In genomic region chrX:102154900-102155805, GRCh38 we compare ENCODE assay signal across 9 cellular contexts. TPM values are rescaled to one million over a fixed set of nuclear protein-coding genes. Genes with fewer than 3 reads are reported as not detected.
DNase-seq lines count a peak whose midpoint lies in the region; ATAC-seq and TF ChIP-seq lines count a peak whose summit lies in the region.
"Had no signal": no experiment of that assay in that cellular context is flagged by ENCODE, and none has a peak within 500 bp of the region (broad histone marks: within the 10 kb centered on the region; RNA-seq: fewer than 3 reads in every experiment).

No MANE protein-coding gene starts in this region.

- H3K4me1 ChIP-seq in gastroesophageal sphincter (no peaks in the 10 kb centered on the region), psoas muscle (no peaks in the 10 kb centered on the region)
- H3K4me1 ChIP-seq: A549 had no signal

- TF ChIP-seq POLR2A in gastroesophageal sphincter (IDR thresholded peaks at IDR 0.05) = no peak

- DNase-seq in DMS79 treated with DMSO at 0.1 percent for 48 hours (lab: John Stamatoyannopoulos, UW) = peak; percentile 22
- DNase-seq in DMS79 (lab: John Stamatoyannopoulos, UW) = no peak
- DNase-seq in activated T-cell treated with anti-CD3 and anti-CD28 coated beads for 1 hour (ENCODE audit: low read depth) = peak; percentile 1
- DNase-seq in psoas muscle = no peak
- DNase-seq in NK-92 treated with Interleukin-12 subunit alpha and Interleukin-12 subunit beta, amount 100 ng/mL, for 24 hours (lab: John Stamatoyannopoulos, UW) = no peak
- DNase-seq in NCI-H2081 treated with DMSO at 0.1 percent for 48 hours (lab: John Stamatoyannopoulos, UW) = no peak

- H3K27me3 ChIP-seq in gastroesophageal sphincter = no peaks in the 10 kb centered on the region
- H3K27me3 ChIP-seq in psoas muscle (ENCODE audit: insufficient read depth in 3 of 3, low read length in 2 of 3) = peaks cover 0 to 34% (median 0%) of the 10 kb centered on the region in 3 donors

- H3K9me3 ChIP-seq in gastroesophageal sphincter = no peaks in the 10 kb centered on the region
- no peaks in the 10 kb centered on the region for H3K9me3 ChIP-seq in psoas muscle
- H3K9me3 ChIP-seq: A549 had no signal

- ATAC-seq in HG03460 (IDR thresholded peaks at IDR 0.05; ENCODE audit: unreplicated experiment) = peak; percentile 48
- peak; percentile 28 for ATAC-seq in gastroesophageal sphincter
- ATAC-seq in psoas muscle = peak in 1 of 4 donors; percentile 13
- ATAC-seq: A549 had no signal

- H3K27ac ChIP-seq in gastroesophageal sphincter (peak overlapping the region in 2 of 4 donors; percentile 20 to 65), psoas muscle (no peak overlapping the region)
- H3K27ac ChIP-seq: A549 had no signal

- intact Hi-C loops in psoas muscle (cut with DNase I) = no loop called here

- H3K36me3 ChIP-seq in gastroesophageal sphincter (no peaks in the 10 kb centered on the region), psoas muscle (ENCODE audit: insufficient read depth in 1 of 2, low read depth in 1 of 2) (no peaks in the 10 kb centered on the region)

- TF ChIP-seq CTCF in gastroesophageal sphincter (IDR thresholded peaks at IDR 0.05) (no peak), psoas muscle (IDR thresholded peaks at IDR 0.05) (no peak)

- TF ChIP-seq EP300 in gastroesophageal sphincter (IDR thresholded peaks at IDR 0.05) = no peak

- WGBS in gastroesophageal sphincter (ENCODE audit: low coverage in 1 of 2), 2 donors = 4 to 46% methylated on average over 13 to 15 of the region's 32 CpGs
- WGBS in psoas muscle, 3 donors = 4 to 37% (median 5%) methylated on average over 31 to 32 of the region's 32 CpGs

- H3K4me3 ChIP-seq in gastroesophageal sphincter = peak overlapping the region; percentile 28 to 46
- H3K4me3 ChIP-seq in psoas muscle = peak overlapping the region; percentile 52
- H3K4me3 ChIP-seq: A549 had no signal

RNA-seq across cellular contexts. Expression of gene BEX5, which starts 0.6 kb away (rescaled TPM):
- 1 to 10 TPM in 3 of 4 donors, not detected in 1; 2.2 to 4.9 (median 4.8) TPM for total RNA-seq in gastroesophageal sphincter
- under 1 TPM in 1 of 4 donors, not detected in 3; 0.42 TPM for total RNA-seq in psoas muscle
- under 1 TPM; 0.09 to 0.20 (median 0.19) TPM for polyA plus RNA-seq in psoas muscle
- polyA plus RNA-seq: A549 had no signal

RNA-seq across cellular contexts. Expression of gene TCEAL6, which starts 12.9 kb away (rescaled TPM):
- total RNA-seq in gastroesophageal sphincter (1 to 10 TPM in 1 of 4 donors, under 1 TPM in 1, not detected in 2; 0.39 to 1.3 TPM), psoas muscle (not detected)
- not detected for polyA plus RNA-seq in psoas muscle
- polyA plus RNA-seq: A549 had no signal

RNA-seq across cellular contexts. Expression of gene TCEAL2, which starts 29.7 kb away (rescaled TPM):
- total RNA-seq in gastroesophageal sphincter = 10 to 100 TPM; 25.3 to 40.4 (median 34.4) TPM
- under 1 TPM in 1 of 4 donors, not detected in 3; 0.34 TPM for total RNA-seq in psoas muscle
- polyA plus RNA-seq in psoas muscle = under 1 TPM; 0.22 to 0.32 (median 0.30) TPM
- polyA plus RNA-seq: A549 had no signal

RNA-seq across cellular contexts. Expression of gene TCP11X1, which starts 59.9 kb away (rescaled TPM):
- not detected for total RNA-seq in gastroesophageal sphincter
- not detected for total RNA-seq in psoas muscle
- polyA plus RNA-seq in psoas muscle = not detected
- polyA plus RNA-seq: A549 had no signal

Comparison
In these comparisons a context has a peak if more than half of its experiments do, and no peak if none do; other contexts are left out.
1. DNase-seq: peak in DMS79 treated with DMSO at 0.1 percent for 48 hours (single experiment) and activated T-cell treated with anti-CD3 and anti-CD28 coated beads for 1 hour (single experiment); none in DMS79 (single experiment), psoas muscle (0 of 2), NK-92 treated with Interleukin-12 subunit alpha and Interleukin-12 subunit beta, amount 100 ng/mL, for 24 hours (single experiment) and NCI-H2081 treated with DMSO at 0.1 percent for 48 hours (single experiment).
2. RNA of gene TCEAL2, which starts 29.7 kb away (total RNA-seq): 25.3 to 40.4 TPM in gastroesophageal sphincter; 0.34 TPM in psoas muscle; every median in the first group is over 10 times any median in the second.